Comparison of ENCODE assay signal across 20 cellular contexts in the genomic region with DNA sequence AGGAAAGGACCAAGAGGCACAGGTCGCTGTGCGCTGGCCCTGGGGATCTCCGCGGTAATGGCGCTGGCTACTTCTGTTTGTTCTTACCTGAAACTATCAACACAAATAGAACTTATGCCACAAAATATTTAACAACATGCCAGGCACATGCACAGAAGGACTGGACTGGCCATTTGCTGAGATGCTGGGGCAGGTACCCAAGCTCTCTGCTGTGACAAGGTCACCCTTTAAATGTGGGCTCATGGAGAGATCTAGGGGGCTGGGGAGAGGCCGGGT. TPM values are rescaled to one million over a fixed set of nuclear protein-coding genes. Genes with fewer than 3 reads are reported as not detected.
A peak's percentile ranks its signal among the peaks of the same experiment; 100 is the strongest.
DNase-seq lines count a peak whose midpoint lies in the region; ATAC-seq, FAIRE-seq and TF ChIP-seq lines count a peak whose summit lies in the region.
"Had no signal": no experiment of that assay in that cellular context is flagged by ENCODE, and none has a peak within 500 bp of the region (broad histone marks: within the 10 kb centered on the region; RNA-seq: fewer than 3 reads in every experiment).

No MANE protein-coding gene starts in this region.

- no peak for TF ChIP-seq CTCF in RWPE1 (conservative IDR thresholded peaks at IDR 0.05; ENCODE audit: low read depth)
- TF ChIP-seq CTCF in RWPE2 (IDR thresholded peaks at IDR 0.05; ENCODE audit: poor library complexity, severe bottlenecking): no peak
- TF ChIP-seq CTCF in keratinocyte (optimal IDR thresholded peaks at IDR 0.05 in 1 of 3, IDR thresholded peaks at IDR 0.05 in 1 of 3, conservative IDR thresholded peaks at IDR 0.05 in 1 of 3; ENCODE audit: extremely low read depth in 1 of 3, insufficient read depth in 2 of 3, low read length in 3 of 3): no peak

- CTCF ChIA-PET in RWPE1 (lab: Yijun Ruan, JAX): no interaction called here

- H3K36me3 ChIP-seq in RWPE2 (ENCODE audit: low read depth): no peaks in the 10 kb centered on the region
- no peaks in the 10 kb centered on the region for H3K36me3 ChIP-seq in keratinocyte (ENCODE audit: control insufficient read depth in 2 of 2, extremely low read depth in 1 of 2, insufficient read depth in 2 of 2, low read length in 2 of 2)
- H3K36me3 ChIP-seq: BLaER1 had no signal

- H3K4me1 ChIP-seq in RWPE2 (ENCODE audit: insufficient read depth, poor library complexity, severe bottlenecking): peaks cover 21% of the 10 kb centered on the region
- H3K4me1 ChIP-seq in keratinocyte (ENCODE audit: control insufficient read depth, extremely low read depth, insufficient read depth, low read length): peaks cover 27% of the 10 kb centered on the region
- H3K4me1 ChIP-seq: Caco-2 had no signal

- H3K27me3 ChIP-seq in RWPE2 (ENCODE audit: insufficient read depth, poor library complexity, severe bottlenecking): no peaks in the 10 kb centered on the region
- no peaks in the 10 kb centered on the region for H3K27me3 ChIP-seq in keratinocyte (ENCODE audit: control insufficient read depth, extremely low read depth, insufficient read depth, low read length)
- H3K27me3 ChIP-seq: BLaER1 had no signal

- H3K9me3 ChIP-seq in RWPE2 (ENCODE audit: severe bottlenecking): no peaks in the 10 kb centered on the region
- no peaks in the 10 kb centered on the region for H3K9me3 ChIP-seq in keratinocyte (ENCODE audit: control insufficient read depth, low read depth, low read length)
- H3K9me3 ChIP-seq: BLaER1, Caco-2 had no signal

- no peak for ATAC-seq in RWPE2 (ENCODE audit: low read depth)
- no peak for ATAC-seq in GM18907 (IDR thresholded peaks at IDR 0.05; ENCODE audit: unreplicated experiment)
- ATAC-seq in HG02938 (IDR thresholded peaks at IDR 0.05; ENCODE audit: unreplicated experiment): no peak
- ATAC-seq in activated CD4-positive, CD25-positive, alpha-beta regulatory T cell treated with anti-CD3 and anti-CD28 coated beads, Interleukin-2, amount 50 U/mL, for 24 hours: no peak
- ATAC-seq: CD8-positive, alpha-beta T cell had no signal

- H3K4me3 ChIP-seq in RWPE2 (ENCODE audit: severe bottlenecking) (no peak overlapping the region), keratinocyte (ENCODE audit: control insufficient read depth in 2 of 3, extremely low read depth in 1 of 3, insufficient read depth in 2 of 3, low read depth in 1 of 3, low read length in 3 of 3) (no peak overlapping the region)
- H3K4me3 ChIP-seq: BLaER1, GM23248 had no signal

- H3K4me2 ChIP-seq in keratinocyte (ENCODE audit: control insufficient read depth, extremely low read depth, insufficient read depth, low read depth, low read length): peak overlapping the region; percentile 63
- H3K4me2 ChIP-seq: BLaER1 had no signal

- dilution Hi-C loops in keratinocyte (cut with MboI; ENCODE audit: extremely low pct_ligation_motif_present, low sequenced_read_pairs): no loop called here

- peak overlapping the region; percentile 10 for H3K9ac ChIP-seq in keratinocyte (ENCODE audit: control insufficient read depth, extremely low read depth, insufficient read depth, low read length)
- H3K9ac ChIP-seq: BLaER1, GM23248 had no signal

- H3K79me2 ChIP-seq in keratinocyte (ENCODE audit: control insufficient read depth, insufficient read depth, low read length): no peaks in the 10 kb centered on the region

- no peaks in the 10 kb centered on the region for H3K9me1 ChIP-seq in keratinocyte (ENCODE audit: control insufficient read depth, extremely low read depth, insufficient read depth, low read length)

- DNase-seq in RWPE1 (ENCODE audit: low spot score): no peak
- DNase-seq in RWPE2 (ENCODE audit: low spot score): no peak
- no peak for DNase-seq in keratinocyte (ENCODE audit: low read depth, low spot score)
- DNase-seq: Caco-2; CD4-positive, CD25-positive, alpha-beta regulatory T cell; CD8-positive, alpha-beta T cell; DMS153; DND-41; GM23248; H7; HCEC 1CT had no signal

- H3K27ac ChIP-seq in RWPE1: peak overlapping the region; percentile 97
- peak overlapping the region; percentile 75 for H3K27ac ChIP-seq in RWPE2 (ENCODE audit: poor library complexity, severe bottlenecking)
- peak overlapping the region; percentile 47 for H3K27ac ChIP-seq in keratinocyte (ENCODE audit: control insufficient read depth, insufficient read depth, low read length)
- H3K27ac ChIP-seq: BLaER1, C4-2B, GM23248 had no signal

- FAIRE-seq in keratinocyte (lab: Jason Lieb, UNC): no peak
- FAIRE-seq: G401.6, GM12892, GM19239, H1 had no signal

- POLR2A ChIA-PET in RWPE1 (lab: Yijun Ruan, JAX; ENCODE audit: low non-redundant PET): interaction anchor here (0.5 kb wide), 1 partner anchor 122 kb away, joined by 3 read pairs; no protein-coding TSS in a partner anchor

- H2AFZ ChIP-seq in keratinocyte (ENCODE audit: control insufficient read depth, low read length): peak overlapping the region; percentile 32
- H2AFZ ChIP-seq: GM23248 had no signal

- no peaks in the 10 kb centered on the region for H4K20me1 ChIP-seq in keratinocyte (ENCODE audit: control insufficient read depth, extremely low read depth, insufficient read depth, low read length)
- H4K20me1 ChIP-seq: BLaER1 had no signal

RNA-seq across cellular contexts. Expression of gene PXDC1, which starts 28.0 kb away (rescaled TPM):
- 17.1 to 23.4 TPM (median 17.5 TPM) in 3 replicates for polyA plus RNA-seq in keratinocyte
- 26.4 TPM for polyA plus RNA-seq in keratinocyte (2011; ENCODE audit: low read depth)
- polyA plus RNA-seq in keratinocyte (2011; cell fraction: cytosol; rRNA removed): 17.3 and 23.6 TPM in 2 replicates
- polyA plus RNA-seq in keratinocyte (2011; cell fraction: nucleus; rRNA removed): 18.9 and 26.2 TPM in 2 replicates
- 32.2 and 58.3 TPM in 2 replicates for polyA plus RNA-seq in keratinocyte (2012; ENCODE audit: low replicate concordance)
- 11.8 to 28.5 TPM (median 18.3 TPM) in 3 replicates for polyA minus RNA-seq in keratinocyte
- 23.2 TPM for polyA minus RNA-seq in keratinocyte (2011; cell fraction: cytosol; rRNA and poly(A)+ RNA removed)
- 13.0 and 14.0 TPM in 2 replicates for polyA minus RNA-seq in keratinocyte (2011; cell fraction: nucleus; rRNA and poly(A)+ RNA removed)
- polyA plus RNA-seq: CD4-positive, CD25-positive, alpha-beta regulatory T cell had no signal

Comparison
In these comparisons a context has a peak if more than half of its experiments do, and no peak if none do; other contexts are left out.
1. H3K27ac ChIP-seq: peak in every context shown above with its lines; median percentile 97 in RWPE1; 75 in RWPE2; 47 in keratinocyte.